1 cellular context compared by ENCODE assay signal in the genomic region with DNA sequence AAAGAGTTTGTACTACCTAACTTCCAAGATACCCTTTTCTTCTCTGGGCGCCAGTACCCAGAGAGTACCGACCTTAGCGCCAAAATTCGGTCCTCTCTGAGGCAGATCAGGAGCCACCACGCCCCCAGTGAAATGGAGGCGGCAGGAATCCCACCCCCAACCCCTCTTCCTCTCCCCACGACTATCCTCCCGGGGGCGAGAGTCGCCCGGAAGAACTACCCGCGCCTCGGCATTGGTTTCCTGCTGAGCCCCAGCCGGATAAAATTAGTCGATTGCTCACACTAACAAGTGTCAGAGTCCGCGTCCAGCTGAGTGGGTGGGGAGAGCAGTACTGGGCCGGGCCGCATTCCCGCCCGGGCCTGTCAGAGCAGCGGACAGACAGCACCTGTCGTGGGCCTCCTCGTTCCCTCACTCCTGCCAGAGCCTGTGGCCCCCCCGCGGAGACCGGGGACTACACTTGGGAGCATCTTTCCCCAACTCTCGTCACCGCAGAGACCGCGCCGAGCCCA.
TF ChIP-seq lines count a peak whose summit lies in the region.

No MANE protein-coding gene starts in this region.

TF ChIP-seq in HepG2, 621 proteins besides CTCF, POLR2A, EP300 and RAD21 (continued from another document and continues in another):
- TF ChIP-seq, protein P1, sequence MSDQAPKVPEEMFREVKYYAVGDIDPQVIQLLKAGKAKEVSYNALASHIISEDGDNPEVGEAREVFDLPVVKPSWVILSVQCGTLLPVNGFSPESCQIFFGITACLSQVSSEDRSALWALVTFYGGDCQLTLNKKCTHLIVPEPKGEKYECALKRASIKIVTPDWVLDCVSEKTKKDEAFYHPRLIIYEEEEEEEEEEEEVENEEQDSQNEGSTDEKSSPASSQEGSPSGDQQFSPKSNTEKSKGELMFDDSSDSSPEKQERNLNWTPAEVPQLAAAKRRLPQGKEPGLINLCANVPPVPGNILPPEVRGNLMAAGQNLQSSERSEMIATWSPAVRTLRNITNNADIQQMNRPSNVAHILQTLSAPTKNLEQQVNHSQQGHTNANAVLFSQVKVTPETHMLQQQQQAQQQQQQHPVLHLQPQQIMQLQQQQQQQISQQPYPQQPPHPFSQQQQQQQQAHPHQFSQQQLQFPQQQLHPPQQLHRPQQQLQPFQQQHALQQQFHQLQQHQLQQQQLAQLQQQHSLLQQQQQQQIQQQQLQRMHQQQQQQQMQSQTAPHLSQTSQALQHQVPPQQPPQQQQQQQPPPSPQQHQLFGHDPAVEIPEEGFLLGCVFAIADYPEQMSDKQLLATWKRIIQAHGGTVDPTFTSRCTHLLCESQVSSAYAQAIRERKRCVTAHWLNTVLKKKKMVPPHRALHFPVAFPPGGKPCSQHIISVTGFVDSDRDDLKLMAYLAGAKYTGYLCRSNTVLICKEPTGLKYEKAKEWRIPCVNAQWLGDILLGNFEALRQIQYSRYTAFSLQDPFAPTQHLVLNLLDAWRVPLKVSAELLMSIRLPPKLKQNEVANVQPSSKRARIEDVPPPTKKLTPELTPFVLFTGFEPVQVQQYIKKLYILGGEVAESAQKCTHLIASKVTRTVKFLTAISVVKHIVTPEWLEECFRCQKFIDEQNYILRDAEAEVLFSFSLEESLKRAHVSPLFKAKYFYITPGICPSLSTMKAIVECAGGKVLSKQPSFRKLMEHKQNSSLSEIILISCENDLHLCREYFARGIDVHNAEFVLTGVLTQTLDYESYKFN (CRISPR knock-in tag; conservative IDR thresholded peaks at IDR 0.05) = 0 out of 2 replicates have a peak, but pooled peaks have one; percentile 18
- TF ChIP-seq, protein P2, sequence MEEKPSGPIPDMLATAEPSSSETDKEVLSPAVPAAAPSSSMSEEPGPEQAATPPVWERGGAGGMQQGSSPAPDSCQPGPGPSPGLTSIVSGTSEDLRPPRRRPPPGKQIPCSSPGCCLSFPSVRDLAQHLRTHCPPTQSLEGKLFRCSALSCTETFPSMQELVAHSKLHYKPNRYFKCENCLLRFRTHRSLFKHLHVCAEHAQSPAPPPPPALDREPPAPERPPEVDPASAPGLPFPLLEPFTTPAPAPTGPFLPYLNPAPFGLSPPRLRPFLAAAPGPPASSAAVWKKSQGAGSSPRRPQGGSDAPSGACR (CRISPR knock-in tag; IDR thresholded peaks at IDR 0.05) = no peak
- TF ChIP-seq CEBPZ (IDR thresholded peaks at IDR 0.05; ENCODE audit: low read length) = no peak
- no peak for TF ChIP-seq ZNF564 (CRISPR knock-in tag; IDR thresholded peaks at IDR 0.05)
- no peak for TF ChIP-seq ZNF253 (CRISPR knock-in tag; IDR thresholded peaks at IDR 0.05; ENCODE audit: borderline replicate concordance)
- no peak for TF ChIP-seq MED1 (CRISPR knock-in tag; IDR thresholded peaks at IDR 0.05)
- no peak for TF ChIP-seq IKZF4 (CRISPR knock-in tag; IDR thresholded peaks at IDR 0.05; ENCODE audit: borderline replicate concordance, low read depth, not compliant biosample characterization)
- TF ChIP-seq MLX (CRISPR knock-in tag; IDR thresholded peaks at IDR 0.05) = no peak
- peak; percentile 19; the same call in 1 of the 2 replicates for TF ChIP-seq ZFX (CRISPR knock-in tag; IDR thresholded peaks at IDR 0.05; ENCODE audit: low read depth)
- no peak for TF ChIP-seq SMC3 (IDR thresholded peaks at IDR 0.05; ENCODE audit: low read length)
- TF ChIP-seq RBAK (CRISPR knock-in tag; IDR thresholded peaks at IDR 0.05) = no peak
- TF ChIP-seq ZNF841 (CRISPR knock-in tag; IDR thresholded peaks at IDR 0.05; ENCODE audit: borderline replicate concordance) = no peak
- TF ChIP-seq GABPB1 (CRISPR knock-in tag; IDR thresholded peaks at IDR 0.05) = peak; percentile 22; the same call in 1 of the 2 replicates
- TF ChIP-seq ZNF687 (CRISPR knock-in tag; IDR thresholded peaks at IDR 0.05) = peak; percentile 51
- no peak for TF ChIP-seq NFIB (CRISPR knock-in tag; IDR thresholded peaks at IDR 0.05; ENCODE audit: borderline replicate concordance)
- no peak for TF ChIP-seq ZNF790 (CRISPR knock-in tag; IDR thresholded peaks at IDR 0.05; ENCODE audit: borderline replicate concordance)
- no peak for TF ChIP-seq CBX2 (IDR thresholded peaks at IDR 0.05; ENCODE audit: low read depth, low read length)
- no peak for TF ChIP-seq CBX2 (CRISPR knock-in tag; IDR thresholded peaks at IDR 0.05; ENCODE audit: low read depth)
- no peak for TF ChIP-seq CENPBD1 (CRISPR knock-in tag; IDR thresholded peaks at IDR 0.05; ENCODE audit: borderline replicate concordance, low read depth)
- no peak; the same call in 1 of the 2 replicates for TF ChIP-seq PATZ1 (CRISPR knock-in tag; IDR thresholded peaks at IDR 0.05)
- no peak for TF ChIP-seq RAD51 (IDR thresholded peaks at IDR 0.05; ENCODE audit: borderline replicate concordance)
- TF ChIP-seq KLF13 (CRISPR knock-in tag; IDR thresholded peaks at IDR 0.05) = no peak
- TF ChIP-seq, protein P3, sequence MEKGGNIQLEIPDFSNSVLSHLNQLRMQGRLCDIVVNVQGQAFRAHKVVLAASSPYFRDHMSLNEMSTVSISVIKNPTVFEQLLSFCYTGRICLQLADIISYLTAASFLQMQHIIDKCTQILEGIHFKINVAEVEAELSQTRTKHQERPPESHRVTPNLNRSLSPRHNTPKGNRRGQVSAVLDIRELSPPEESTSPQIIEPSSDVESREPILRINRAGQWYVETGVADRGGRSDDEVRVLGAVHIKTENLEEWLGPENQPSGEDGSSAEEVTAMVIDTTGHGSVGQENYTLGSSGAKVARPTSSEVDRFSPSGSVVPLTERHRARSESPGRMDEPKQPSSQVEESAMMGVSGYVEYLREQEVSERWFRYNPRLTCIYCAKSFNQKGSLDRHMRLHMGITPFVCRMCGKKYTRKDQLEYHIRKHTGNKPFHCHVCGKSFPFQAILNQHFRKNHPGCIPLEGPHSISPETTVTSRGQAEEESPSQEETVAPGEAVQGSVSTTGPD (CRISPR knock-in tag; IDR thresholded peaks at IDR 0.05) = no peak
- no peak for TF ChIP-seq SIN3B (IDR thresholded peaks at IDR 0.05; ENCODE audit: low read length)
- TF ChIP-seq NBN (conservative IDR thresholded peaks at IDR 0.05) = no peak
- TF ChIP-seq POLR2G (IDR thresholded peaks at IDR 0.05; ENCODE audit: low read depth, low read length) = no peak
- TF ChIP-seq ZNF460 (CRISPR knock-in tag; IDR thresholded peaks at IDR 0.05; ENCODE audit: borderline replicate concordance) = no peak
- TF ChIP-seq STAT6 (CRISPR knock-in tag; IDR thresholded peaks at IDR 0.05; ENCODE audit: borderline replicate concordance) = no peak
- TF ChIP-seq ZNF501 (CRISPR knock-in tag; IDR thresholded peaks at IDR 0.05) = no peak
- TF ChIP-seq CEBPB (IDR thresholded peaks at IDR 0.05; ENCODE audit: borderline replicate concordance, low read depth, low read length) = no peak
- no peak for TF ChIP-seq RXRA (CRISPR knock-in tag; IDR thresholded peaks at IDR 0.05)
- TF ChIP-seq GRHL1 (CRISPR knock-in tag; conservative IDR thresholded peaks at IDR 0.05) = no peak
